ENCODE assay signal across 26 cellular contexts in the genomic region with DNA sequence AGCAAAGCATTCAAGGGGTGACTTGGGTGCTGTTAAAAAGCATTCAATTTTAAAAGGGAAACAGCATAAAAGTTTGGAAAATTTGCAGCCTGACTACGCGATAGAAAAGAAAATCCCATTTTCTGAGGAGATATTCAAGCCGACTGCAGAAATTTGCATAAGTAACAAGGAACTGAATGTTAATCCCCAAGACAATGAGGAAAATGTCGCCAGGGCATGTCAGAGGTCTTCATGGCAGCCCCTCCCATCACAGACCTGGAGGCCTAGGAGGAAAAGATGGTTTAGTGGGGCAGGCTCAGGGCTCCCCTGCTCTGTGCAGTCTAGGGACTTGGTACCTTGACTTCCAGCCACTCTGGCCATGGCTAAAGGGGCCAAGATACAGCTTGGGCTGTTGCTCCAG.
"Had no signal": no experiment of that assay in that cellular context is flagged by ENCODE, and none has a peak within 500 bp of the region (broad histone marks: within the 10 kb centered on the region; RNA-seq: fewer than 3 reads in every experiment).

No MANE protein-coding gene starts in this region.

- H3K27me3 Mint-ChIP-seq: progenitor cell of endocrine pancreas; stimulated activated naive B cell treated with anti-CD40 and anti-IgM and Interleukin-4, amounts not matched to agents 10 μg/mL and 1 μg/mL and 100 μg/mL, for 72 hours; stimulated activated naive CD8-positive, alpha-beta T cell treated with anti-CD3 and anti-CD28 coated beads, Interleukin-15, Interleukin-2, amounts not matched to agents 100 ng/mL and 50 ng/mL, for 24 hours had no signal

- H3K36me3 ChIP-seq: ovary, thyroid gland had no signal

- H3K4me3 Mint-ChIP-seq: natural killer cell; nephron; stimulated activated effector memory CD8-positive, alpha-beta T cell treated with anti-CD3 and anti-CD28 coated beads, Interleukin-12 subunit alpha, Interleukin-12 subunit beta, amount 100 ng/mL, for 72 hours; stimulated activated naive B cell treated with anti-CD40 and anti-IgM and Interleukin-4, amounts not matched to agents 10 μg/mL and 1 μg/mL and 100 μg/mL, for 72 hours; stimulated activated naive CD8-positive, alpha-beta T cell treated with anti-CD3 and anti-CD28 coated beads, Interleukin-15, Interleukin-2, amounts not matched to agents 100 ng/mL and 50 ng/mL, for 24 hours had no signal

- H3K4me1 Mint-ChIP-seq: natural killer cell; stimulated activated effector memory CD8-positive, alpha-beta T cell treated with anti-CD3 and anti-CD28 coated beads, Interleukin-12 subunit alpha, Interleukin-12 subunit beta, amount 100 ng/mL, for 72 hours; stimulated activated naive B cell treated with anti-CD40 and anti-IgM and Interleukin-4, amounts not matched to agents 10 μg/mL and 1 μg/mL and 100 μg/mL, for 72 hours had no signal

- DNase-seq: natural killer cell; occipital lobe; ovary; posterior cingulate gyrus; psoas muscle; right cardiac atrium; right lobe of liver; sigmoid colon; small intestine; stimulated activated CD4-positive, alpha-beta T cell treated with anti-CD3 and anti-CD28 coated beads, Interleukin-15, amount 100 ng/mL, for 24 hours; stimulated activated CD4-positive, alpha-beta T cell treated with anti-CD3 and anti-CD28 coated beads, Interleukin-2, amount 100 ng/mL, for 24 hours; stimulated activated CD4-positive, alpha-beta T cell treated with anti-CD3 and anti-CD28 coated beads, Interleukin-2, amount 100 ng/mL, for 48 hours; stimulated activated CD4-positive, alpha-beta T cell treated with anti-CD3 and anti-CD28 coated beads, Interleukin-4, amount 100 ng/mL, for 24 hours; stimulated activated naive B cell treated with anti-CD40 and anti-IgM and Interleukin-4, amounts not matched to agents 10 μg/mL and 1 μg/mL and 100 μg/mL, for 72 hours; stimulated activated naive CD4-positive, alpha-beta T cell treated with Interleukin-2 at 50 U/mL for 16 hours; stomach; thyroid gland; upper lobe of left lung had no signal

- H3K27ac ChIP-seq: ovary, parathyroid adenoma, psoas muscle, right lobe of liver, sigmoid colon, stomach, thoracic aorta, thyroid gland, tibial nerve, upper lobe of left lung, vagina had no signal

- H3K9ac ChIP-seq: parathyroid adenoma had no signal

- H3K9me3 ChIP-seq: psoas muscle, right lobe of liver, sigmoid colon, thoracic aorta, thyroid gland, tibial nerve, vagina had no signal

- H3K79me2 ChIP-seq: parathyroid adenoma had no signal

- H2AFZ ChIP-seq: parathyroid adenoma had no signal

- H3K27me3 ChIP-seq: ovary, right lobe of liver, sigmoid colon, stomach, thyroid gland, tibial nerve, upper lobe of left lung, vagina had no signal

- H3K4me3 ChIP-seq: ovary, psoas muscle, right lobe of liver, sigmoid colon, stomach, thoracic aorta, thyroid gland, tibial nerve, upper lobe of left lung, vagina had no signal

- H3K4me1 ChIP-seq: parathyroid adenoma, right lobe of liver, stomach, thyroid gland, tibial nerve, upper lobe of left lung, vagina had no signal

- ATAC-seq: natural killer cell; psoas muscle; right cardiac atrium; right lobe of liver; stimulated activated effector memory CD8-positive, alpha-beta T cell treated with anti-CD3 and anti-CD28 coated beads, Interleukin-12 subunit alpha, Interleukin-12 subunit beta, amount 100 ng/mL, for 72 hours; stimulated activated naive B cell treated with anti-CD40 and anti-IgM and Interleukin-4, amounts not matched to agents 10 μg/mL and 1 μg/mL and 100 μg/mL, for 72 hours had no signal

- H3K27ac Mint-ChIP-seq: natural killer cell; nephron; progenitor cell of endocrine pancreas; stimulated activated effector memory CD8-positive, alpha-beta T cell treated with anti-CD3 and anti-CD28 coated beads, Interleukin-12 subunit alpha, Interleukin-12 subunit beta, amount 100 ng/mL, for 72 hours; stimulated activated naive B cell treated with anti-CD40 and anti-IgM and Interleukin-4, amounts not matched to agents 10 μg/mL and 1 μg/mL and 100 μg/mL, for 72 hours; stimulated activated naive CD8-positive, alpha-beta T cell treated with anti-CD3 and anti-CD28 coated beads, Interleukin-15, Interleukin-2, amounts not matched to agents 100 ng/mL and 50 ng/mL, for 24 hours had no signal
